ENCODE assay signal across 8 cellular contexts in the genomic region with DNA sequence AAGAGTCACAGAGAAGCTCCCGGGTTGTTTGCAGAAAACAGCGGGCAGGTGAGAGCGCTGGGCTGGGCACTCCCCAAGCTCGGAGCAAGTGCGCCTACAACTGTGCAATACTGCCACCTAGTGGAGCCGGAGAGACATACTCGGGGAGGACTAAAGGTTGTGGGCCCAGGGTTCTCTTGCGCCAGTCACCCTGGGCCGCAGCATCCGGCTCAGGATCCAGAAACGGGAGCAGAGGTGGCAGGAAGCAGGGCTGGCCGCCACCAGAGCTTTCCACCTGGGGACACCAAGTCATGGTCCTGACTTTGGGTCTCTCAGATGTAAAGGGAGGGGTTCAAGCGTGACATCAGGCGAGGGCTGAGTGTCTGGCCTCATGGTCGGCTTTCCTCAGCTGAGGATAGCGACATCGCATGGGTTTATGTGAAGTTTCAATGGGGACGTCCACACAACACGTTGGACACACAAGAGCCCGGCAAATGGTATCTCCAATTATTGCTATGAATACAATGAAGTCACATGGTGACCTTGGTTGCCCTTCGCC. TPM values are rescaled to one million over a fixed set of nuclear protein-coding genes. Genes with fewer than 3 reads are reported as not detected.
A peak's percentile ranks its signal among the peaks of the same experiment; 100 is the strongest.
DNase-seq lines count a peak whose midpoint lies in the region; ATAC-seq, FAIRE-seq and TF ChIP-seq lines count a peak whose summit lies in the region.

No MANE protein-coding gene starts in this region.

- dilution Hi-C loops in keratinocyte (cut with MboI; ENCODE audit: extremely low pct_ligation_motif_present, low sequenced_read_pairs), result no loop called here

- H3K9me3 ChIP-seq in keratinocyte (ENCODE audit: control insufficient read depth, low read depth, low read length), result no peaks in the 10 kb centered on the region

- FAIRE-seq in keratinocyte (lab: Jason Lieb, UNC), result peak; percentile 9

- H3K79me2 ChIP-seq in keratinocyte (ENCODE audit: control insufficient read depth, insufficient read depth, low read length), result no peaks in the 10 kb centered on the region

- DNase-seq in EH (ENCODE audit: low read depth) (peak; percentile 70), NCI-H345 (lab: John Stamatoyannopoulos, UW) (peak; percentile 85), keratinocyte (ENCODE audit: low read depth, low spot score) (no peak)
- peak; percentile 67 for DNase-seq in activated CD4-positive, CD25-positive, alpha-beta regulatory T cell treated with anti-CD3 and anti-CD28 coated beads, Interleukin-2, amount 50 U/mL, for 16 hours (ENCODE audit: low read depth, low spot score)
- peak; percentile 60 for DNase-seq in central memory CD4-positive, alpha-beta T cell
- DNase-seq in stimulated activated CD4-positive, alpha-beta T cell treated with anti-CD3 and anti-CD28 coated beads, Interleukin-1b, Interleukin-23, amount 100 ng/mL, for 4 hours (ENCODE audit: low read depth in 2 of 2), result peak; percentile 61 to 65

- peaks cover 3% of the 10 kb centered on the region for H3K27me3 ChIP-seq in keratinocyte (ENCODE audit: control insufficient read depth, extremely low read depth, insufficient read depth, low read length)

- H3K27ac ChIP-seq in keratinocyte (ENCODE audit: control insufficient read depth, insufficient read depth, low read length), result no peak overlapping the region

- ATAC-seq in HG03097 (IDR thresholded peaks at IDR 0.05; ENCODE audit: low FRiP score, unreplicated experiment) (peak; percentile 73), HG03460 (IDR thresholded peaks at IDR 0.05; ENCODE audit: unreplicated experiment) (no peak)

- peak; percentile 80 to 95 (median 88) for TF ChIP-seq CTCF in keratinocyte (optimal IDR thresholded peaks at IDR 0.05 in 1 of 3, IDR thresholded peaks at IDR 0.05 in 1 of 3, conservative IDR thresholded peaks at IDR 0.05 in 1 of 3; ENCODE audit: extremely low read depth in 1 of 3, insufficient read depth in 2 of 3, low read length in 3 of 3)

- no peaks in the 10 kb centered on the region for H3K9me1 ChIP-seq in keratinocyte (ENCODE audit: control insufficient read depth, extremely low read depth, insufficient read depth, low read length)

- H3K36me3 ChIP-seq in keratinocyte (ENCODE audit: control insufficient read depth in 2 of 2, extremely low read depth in 1 of 2, insufficient read depth in 2 of 2, low read length in 2 of 2), result no peaks in the 10 kb centered on the region

- H3K4me3 ChIP-seq in keratinocyte (ENCODE audit: control insufficient read depth in 2 of 3, extremely low read depth in 1 of 3, insufficient read depth in 2 of 3, low read depth in 1 of 3, low read length in 3 of 3), result no peak overlapping the region

- no peak overlapping the region for H2AFZ ChIP-seq in keratinocyte (ENCODE audit: control insufficient read depth, low read length)

- H3K9ac ChIP-seq in keratinocyte (ENCODE audit: control insufficient read depth, extremely low read depth, insufficient read depth, low read length), result no peak overlapping the region

- H3K4me1 ChIP-seq in keratinocyte (ENCODE audit: control insufficient read depth, extremely low read depth, insufficient read depth, low read length), result peaks cover 21% of the 10 kb centered on the region

- no peak overlapping the region for H3K4me2 ChIP-seq in keratinocyte (ENCODE audit: control insufficient read depth, extremely low read depth, insufficient read depth, low read depth, low read length)

- no peaks in the 10 kb centered on the region for H4K20me1 ChIP-seq in keratinocyte (ENCODE audit: control insufficient read depth, extremely low read depth, insufficient read depth, low read length)

RNA-seq across cellular contexts. Expression of gene KLK4, which starts 11.2 kb away (rescaled TPM):
- not detected in 3 replicates for polyA plus RNA-seq in keratinocyte
- not detected for polyA plus RNA-seq in keratinocyte (2011; ENCODE audit: low read depth)
- not detected in 2 replicates for polyA plus RNA-seq in keratinocyte (2011; cell fraction: cytosol; rRNA removed)
- not detected in 2 replicates for polyA plus RNA-seq in keratinocyte (2011; cell fraction: nucleus; rRNA removed)
- polyA plus RNA-seq in keratinocyte (2012; ENCODE audit: low replicate concordance), result 0.49 TPM in 1 of 2 replicates, not detected in the other
- not detected in 3 replicates for polyA minus RNA-seq in keratinocyte
- not detected for polyA minus RNA-seq in keratinocyte (2011; cell fraction: cytosol; rRNA and poly(A)+ RNA removed)
- not detected in 2 replicates for polyA minus RNA-seq in keratinocyte (2011; cell fraction: nucleus; rRNA and poly(A)+ RNA removed)

RNA-seq across cellular contexts. Expression of gene KLK5, which starts 30.5 kb away (rescaled TPM):
- polyA plus RNA-seq in keratinocyte, result 425 to 882 TPM (median 477 TPM) in 3 replicates
- polyA plus RNA-seq in keratinocyte (2011; ENCODE audit: low read depth), result 136 TPM
- polyA plus RNA-seq in keratinocyte (2011; cell fraction: cytosol; rRNA removed), result 541 and 572 TPM in 2 replicates
- polyA plus RNA-seq in keratinocyte (2011; cell fraction: nucleus; rRNA removed), result 466 and 483 TPM in 2 replicates
- 487 and 1,188 TPM in 2 replicates for polyA plus RNA-seq in keratinocyte (2012; ENCODE audit: low replicate concordance)
- 346 to 800 TPM (median 621 TPM) in 3 replicates for polyA minus RNA-seq in keratinocyte
- polyA minus RNA-seq in keratinocyte (2011; cell fraction: cytosol; rRNA and poly(A)+ RNA removed), result 490 TPM
- 243 and 342 TPM in 2 replicates for polyA minus RNA-seq in keratinocyte (2011; cell fraction: nucleus; rRNA and poly(A)+ RNA removed)

RNA-seq across cellular contexts. Expression of gene KLK6, which starts 47.0 kb away (rescaled TPM):
- polyA plus RNA-seq in keratinocyte, result 0.73 to 2.5 TPM (median 1.9 TPM) in 3 replicates
- 5.6 TPM for polyA plus RNA-seq in keratinocyte (2011; ENCODE audit: low read depth)
- polyA plus RNA-seq in keratinocyte (2011; cell fraction: cytosol; rRNA removed), result 0.81 and 2.5 TPM in 2 replicates
- 3.6 and 7.7 TPM in 2 replicates for polyA plus RNA-seq in keratinocyte (2011; cell fraction: nucleus; rRNA removed)
- 2.8 and 23.6 TPM in 2 replicates for polyA plus RNA-seq in keratinocyte (2012; ENCODE audit: low replicate concordance)
- 0.69 to 5.9 TPM (median 2.7 TPM) in 3 replicates for polyA minus RNA-seq in keratinocyte
- 3.3 TPM for polyA minus RNA-seq in keratinocyte (2011; cell fraction: cytosol; rRNA and poly(A)+ RNA removed)
- polyA minus RNA-seq in keratinocyte (2011; cell fraction: nucleus; rRNA and poly(A)+ RNA removed), result 3.2 and 8.3 TPM in 2 replicates

RNA-seq across cellular contexts. Expression of gene KLK2, which starts 49.1 kb away (rescaled TPM):
- 0.07 to 0.14 TPM in 2 of 3 replicates, not detected in the other for polyA plus RNA-seq in keratinocyte
- polyA plus RNA-seq in keratinocyte (2011; ENCODE audit: low read depth), result not detected
- not detected in 2 replicates for polyA plus RNA-seq in keratinocyte (2011; cell fraction: cytosol; rRNA removed)
- polyA plus RNA-seq in keratinocyte (2011; cell fraction: nucleus; rRNA removed), result 0.41 and 0.64 TPM in 2 replicates
- polyA plus RNA-seq in keratinocyte (2012; ENCODE audit: low replicate concordance), result 0.28 TPM in 1 of 2 replicates, not detected in the other
- polyA minus RNA-seq in keratinocyte, result not detected in 3 replicates
- not detected for polyA minus RNA-seq in keratinocyte (2011; cell fraction: cytosol; rRNA and poly(A)+ RNA removed)
- not detected in 2 replicates for polyA minus RNA-seq in keratinocyte (2011; cell fraction: nucleus; rRNA and poly(A)+ RNA removed)
